Comparison of ENCODE assay signal across 12 cellular contexts in genomic region chr10:121527690-121528089, GRCh38.
A peak's percentile ranks its signal among the peaks of the same experiment; 100 is the strongest.
DNase-seq lines count a peak whose midpoint lies in the region; TF ChIP-seq lines count a peak whose summit lies in the region.
"Had no signal": no experiment of that assay in that cellular context is flagged by ENCODE, and none has a peak within 500 bp of the region (broad histone marks: within the 10 kb centered on the region; RNA-seq: fewer than 3 reads in every experiment).

No MANE protein-coding gene starts in this region.

- CTCF ChIA-PET in CD8-positive, alpha-beta memory T cell (lab: Charles Lee): no interaction called here

- peak overlapping the region; percentile 36 for H3K9ac ChIP-seq in smooth muscle cell (ENCODE audit: low read depth)

- whole genome bisulfite sequencing in smooth muscle cell (ENCODE audit: low lambda C conversion rate): 1% methylated on average over 6 of the region's 6 CpGs

- no peaks in the 10 kb centered on the region for H3K36me3 ChIP-seq in smooth muscle cell (ENCODE audit: low read depth)
- no peaks in the 10 kb centered on the region for H3K36me3 ChIP-seq in CD8-positive, alpha-beta memory T cell (ENCODE audit: insufficient read depth, low read length)
- H3K36me3 ChIP-seq: gastrocnemius medialis had no signal

- H3K79me2 ChIP-seq in smooth muscle cell (ENCODE audit: low read depth): peaks cover 68% of the 10 kb centered on the region

- H3K27me3 ChIP-seq in smooth muscle cell (ENCODE audit: low read depth): no peaks in the 10 kb centered on the region
- H3K27me3 ChIP-seq in CD8-positive, alpha-beta memory T cell (ENCODE audit: insufficient read depth, low read length, poor library complexity, severe bottlenecking): no peaks in the 10 kb centered on the region
- H3K27me3 ChIP-seq: gastrocnemius medialis had no signal

- H3K4me3 Mint-ChIP-seq in CD8-positive, alpha-beta memory T cell: no peak overlapping the region

- H3K4me2 ChIP-seq in smooth muscle cell: peak overlapping the region; percentile 61

- H3K9me3 Mint-ChIP-seq in CD8-positive, alpha-beta memory T cell: no peaks in the 10 kb centered on the region

- peaks cover 44% of the 10 kb centered on the region for H3K4me1 ChIP-seq in smooth muscle cell (ENCODE audit: low read depth)
- no peaks in the 10 kb centered on the region for H3K4me1 ChIP-seq in CD8-positive, alpha-beta memory T cell (ENCODE audit: insufficient read depth, low read length)
- H3K4me1 ChIP-seq: gastrocnemius medialis had no signal

- H3F3A ChIP-seq in smooth muscle cell (ENCODE audit: low read depth): peaks cover 19% of the 10 kb centered on the region

- peaks cover 0 to 2% of the 10 kb centered on the region in 2 donors for H3K27me3 Mint-ChIP-seq in CD8-positive, alpha-beta memory T cell

- H3K36me3 Mint-ChIP-seq in CD8-positive, alpha-beta memory T cell: no peaks in the 10 kb centered on the region

- H4K20me1 ChIP-seq in smooth muscle cell (ENCODE audit: low read depth): peaks cover 78% of the 10 kb centered on the region

- H2AFZ ChIP-seq in smooth muscle cell (ENCODE audit: low read depth): no peak overlapping the region

- H3K9me3 ChIP-seq in smooth muscle cell (replicated peaks; ENCODE audit: low read depth): no peaks in the 10 kb centered on the region
- no peaks in the 10 kb centered on the region for H3K9me3 ChIP-seq in CD8-positive, alpha-beta memory T cell (ENCODE audit: low read length)
- H3K9me3 ChIP-seq: gastrocnemius medialis had no signal

- H3K4me1 Mint-ChIP-seq in CD8-positive, alpha-beta memory T cell: peaks cover 3 to 31% (median 8%) of the 10 kb centered on the region in 3 donors

- POLR2A ChIA-PET in CD8-positive, alpha-beta memory T cell (lab: Charles Lee): no interaction called here

- no peak overlapping the region for H3K27ac Mint-ChIP-seq in CD8-positive, alpha-beta memory T cell

- in situ Hi-C loops in G401 (cut with HindIII; ENCODE audit: low sequenced_read_pairs): no loop called here

- no peak overlapping the region for H3K4me3 ChIP-seq in smooth muscle cell
- H3K4me3 ChIP-seq in CD8-positive, alpha-beta memory T cell (ENCODE audit: low read length): no peak overlapping the region
- H3K4me3 ChIP-seq: gastrocnemius medialis, skin epidermis had no signal

- TF ChIP-seq CTCF in smooth muscle cell (IDR thresholded peaks at IDR 0.05; ENCODE audit: borderline replicate concordance, insufficient read depth, poor library complexity, severe bottlenecking): no peak

- DNase-seq in HK-2 (ENCODE audit: unreplicated experiment) (peak; percentile 69), amniotic epithelial cell (ENCODE audit: low read depth) (peak; percentile 65), islet precursor cell (peak; percentile 93), smooth muscle cell (lab: John Stamatoyannopoulos, UW; ENCODE audit: unreplicated experiment) (no peak), T1000 (lab: John Stamatoyannopoulos, UW) (no peak), G401 (ENCODE audit: low spot score) (no peak), cerebellar nuclear complex (lab: John Stamatoyannopoulos, UW) (no peak)
- no peak for DNase-seq in CD8-positive, alpha-beta memory T cell
- DNase-seq: central memory CD4-positive, alpha-beta T cell; DND-41; gastrocnemius medialis had no signal

- peak overlapping the region; percentile 87 for H3K27ac ChIP-seq in smooth muscle cell (ENCODE audit: low read depth)
- H3K27ac ChIP-seq in CD8-positive, alpha-beta memory T cell (ENCODE audit: low read depth, low read length): no peak overlapping the region
- H3K27ac ChIP-seq: gastrocnemius medialis had no signal

Comparison
In these comparisons a context has a peak if more than half of its experiments do, and no peak if none do; other contexts are left out.
1. DNase-seq: peak in HK-2 (single experiment), amniotic epithelial cell (single experiment) and islet precursor cell (single experiment); none in smooth muscle cell (single experiment), T1000 (single experiment), G401 (single experiment), cerebellar nuclear complex (0 of 2) and CD8-positive, alpha-beta memory T cell (0 of 5).